ENCODE assay signal across 20 cellular contexts in the genomic region with DNA sequence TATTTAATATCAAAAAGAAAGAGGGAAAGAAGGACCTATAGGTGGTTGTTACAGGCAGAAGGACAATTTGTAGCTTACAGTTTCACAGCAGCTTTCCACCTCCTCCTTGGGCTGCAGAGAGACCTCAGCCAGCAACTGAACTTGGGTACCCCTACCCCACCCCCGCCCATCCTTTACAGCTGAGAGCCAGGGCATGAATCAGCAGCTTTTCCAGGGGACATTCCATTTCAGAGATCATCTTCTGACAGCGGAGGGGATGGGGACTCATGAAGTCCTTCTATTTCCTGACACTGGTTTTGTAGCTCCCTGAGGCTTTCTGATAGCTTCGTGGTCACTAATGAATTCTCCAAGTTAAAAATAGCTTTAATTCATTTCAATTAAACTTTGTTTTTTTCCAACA.
DNase-seq lines count a peak whose midpoint lies in the region; FAIRE-seq and TF ChIP-seq lines count a peak whose summit lies in the region.
"Had no signal": no experiment of that assay in that cellular context is flagged by ENCODE, and none has a peak within 500 bp of the region (broad histone marks: within the 10 kb centered on the region; RNA-seq: fewer than 3 reads in every experiment).

No MANE protein-coding gene starts in this region.

- BruUV-seq in A673 (replicated peaks; lab: Mats Ljungman, UMichigan) (no TSS peak), Calu3 (replicated peaks; lab: Mats Ljungman, UMichigan) (no TSS peak)

- FAIRE-seq in HTR-8/SVneo (lab: Jason Lieb, UNC): no peak
- FAIRE-seq: keratinocyte had no signal

- TF ChIP-seq POLR2A in Peyer's patch (IDR thresholded peaks at IDR 0.05): no peak

- POLR2A ChIA-PET in A673 (lab: Charles Lee; ENCODE audit: low non-redundant PET): no interaction called here

- TF ChIP-seq CTCF in A673 (conservative IDR thresholded peaks at IDR 0.05; ENCODE audit: low read depth, low read length) (no peak), astrocyte of the spinal cord (IDR thresholded peaks at IDR 0.05; ENCODE audit: low read depth, low read length) (no peak), Peyer's patch (IDR thresholded peaks at IDR 0.05) (no peak), Calu3 (IDR thresholded peaks at IDR 0.05; ENCODE audit: unreplicated experiment) (no peak)

- H3K4me3 ChIP-seq in A673 (ENCODE audit: low read depth, low read length, poor library complexity, severe bottlenecking) (no peak overlapping the region), astrocyte of the spinal cord (ENCODE audit: low read depth, low read length) (no peak overlapping the region), Peyer's patch (no peak overlapping the region)
- H3K4me3 ChIP-seq: sigmoid colon had no signal

- peak overlapping the region; percentile 13 for H3K27ac ChIP-seq in A673 (ENCODE audit: low read depth, low read length, poor library complexity, severe bottlenecking)
- H3K27ac ChIP-seq in Peyer's patch: no peak overlapping the region

- H3K4me1 ChIP-seq in A673 (ENCODE audit: insufficient read depth, low read length, poor library complexity, severe bottlenecking) (peaks cover 14% of the 10 kb centered on the region), Peyer's patch (peaks cover 0 to 5% (median 0%) of the 10 kb centered on the region in 4 donors)

- peaks cover 14% of the 10 kb centered on the region for H3K4me1 Mint-ChIP-seq in Calu3 (ENCODE audit: low read depth, unreplicated experiment)

- H3K36me3 Mint-ChIP-seq in Calu3 (ENCODE audit: insufficient read depth, unreplicated experiment): peaks cover 63% of the 10 kb centered on the region

- no peaks in the 10 kb centered on the region for H3K27me3 Mint-ChIP-seq in Calu3 (ENCODE audit: unreplicated experiment)

- H3K4me3 Mint-ChIP-seq in Calu3 (ENCODE audit: low read depth, unreplicated experiment): no peak overlapping the region
- H3K4me3 Mint-ChIP-seq: activated naive CD8-positive, alpha-beta T cell; mesothelial cell of epicardium had no signal

- H3K9me3 ChIP-seq in A673 (ENCODE audit: low read depth, low read length, poor library complexity, severe bottlenecking) (no peaks in the 10 kb centered on the region), Peyer's patch (no peaks in the 10 kb centered on the region)
- H3K9me3 ChIP-seq: sigmoid colon had no signal

- CTCF ChIA-PET in A673 (lab: Charles Lee): no interaction called here
- CTCF ChIA-PET in Calu3 (lab: Charles Lee): interaction anchor here (0.5 kb wide), 1 partner anchor 309 kb away, joined by 4 read pairs; no protein-coding TSS in a partner anchor

- peak; percentile 43 for DNase-seq in A673 (ENCODE audit: low spot score)
- peak; percentile 34 for DNase-seq in HTR-8/SVneo (ENCODE audit: insufficient read length, low spot score)
- DNase-seq in astrocyte of the spinal cord (ENCODE audit: low read depth, low spot score): peak; percentile 37
- DNase-seq in iris pigment epithelial cell (ENCODE audit: low read depth): peak; percentile 54
- no peak for DNase-seq in NCI-H345 (lab: John Stamatoyannopoulos, UW)
- no peak for DNase-seq in NOMO-1 (lab: John Stamatoyannopoulos, UW; ENCODE audit: unreplicated experiment in 2 of 2)
- no peak for DNase-seq in Peyer's patch
- DNase-seq in Calu3: no peak
- DNase-seq: activated CD4-positive, alpha-beta T cell treated with anti-CD3 and anti-CD28 coated beads for 48 hours; cerebellar nuclear complex; glutamatergic neuron; KBM-7; NCI-H1105; SHP77 treated with DMSO at 0.1 percent for 48 hours; sigmoid colon; stimulated activated CD4-positive, alpha-beta T cell treated with anti-CD3 and anti-CD28 coated beads, Interleukin-4, amount 100 ng/mL, for 24 hours; trophoblast cell had no signal

- H3K36me3 ChIP-seq in A673 (ENCODE audit: insufficient read depth, low read length, poor library complexity, severe bottlenecking) (peaks cover 16% of the 10 kb centered on the region), Peyer's patch (peaks cover 0 to 19% (median 0%) of the 10 kb centered on the region in 3 donors)

- no peaks in the 10 kb centered on the region for H3K27me3 ChIP-seq in A673 (replicated peaks; ENCODE audit: insufficient read depth, low read depth, low read length, poor library complexity)
- no peaks in the 10 kb centered on the region for H3K27me3 ChIP-seq in Peyer's patch
- H3K27me3 ChIP-seq: sigmoid colon had no signal

- H3K27ac Mint-ChIP-seq in Calu3 (ENCODE audit: unreplicated experiment): no peak overlapping the region
- H3K27ac Mint-ChIP-seq: activated naive CD8-positive, alpha-beta T cell; mesothelial cell of epicardium had no signal

- in situ Hi-C loops in astrocyte of the spinal cord (cut with HindIII; ENCODE audit: low sequenced_read_pairs): no loop called here

- no peaks in the 10 kb centered on the region for H3K9me3 Mint-ChIP-seq in Calu3 (ENCODE audit: low read depth, unreplicated experiment)
- H3K9me3 Mint-ChIP-seq: mesothelial cell of epicardium had no signal

- intact Hi-C loops in A673 (cut with micrococcal nuclease; ENCODE audit: unreplicated experiment) (no loop called here), Calu3 (cut with micrococcal nuclease; ENCODE audit: unreplicated experiment) (no loop called here)

Comparison
In these comparisons a context has a peak if more than half of its experiments do, and no peak if none do; other contexts are left out.
1. DNase-seq: peak in A673 (single experiment), HTR-8/SVneo (single experiment), astrocyte of the spinal cord (single experiment) and iris pigment epithelial cell (single experiment); none in NCI-H345 (single experiment), NOMO-1 (0 of 2), Peyer's patch (0 of 3) and Calu3 (single experiment).